In the genomic region with DNA sequence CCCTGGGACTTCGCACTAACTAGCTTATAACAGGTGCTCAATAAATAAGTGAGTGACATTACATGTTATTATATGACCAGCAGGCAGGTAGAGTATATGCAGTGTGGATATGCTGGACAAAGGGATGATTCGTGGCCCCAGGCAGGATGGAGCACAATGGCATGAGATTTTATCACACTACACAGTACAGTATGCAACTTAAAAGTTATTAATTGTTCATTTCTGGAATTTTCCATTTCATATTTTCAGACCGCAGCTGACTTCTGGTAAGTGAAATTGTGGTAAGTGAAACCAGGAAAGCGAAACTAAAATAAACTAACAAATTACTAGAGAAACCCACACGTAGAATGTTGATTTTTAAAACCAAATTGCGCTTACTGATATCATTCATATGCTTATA, we compare ENCODE assay signal across 12 cellular contexts. TPM values are rescaled to one million over a fixed set of nuclear protein-coding genes. Genes with fewer than 3 reads are reported as not detected.
DNase-seq lines count a peak whose midpoint lies in the region; ATAC-seq and TF ChIP-seq lines count a peak whose summit lies in the region.
"Had no signal": no experiment of that assay in that cellular context is flagged by ENCODE, and none has a peak within 500 bp of the region (broad histone marks: within the 10 kb centered on the region; RNA-seq: fewer than 3 reads in every experiment).

No MANE protein-coding gene starts in this region.

- peak overlapping the region; percentile 46 for H3K27ac ChIP-seq in CD8-positive, alpha-beta T cell (ENCODE audit: low read depth, low read length)

- peaks cover 39% of the 10 kb centered on the region for H3K79me2 ChIP-seq in Loucy (ENCODE audit: insufficient read depth, low read length)

- CTCF ChIA-PET in CD8-positive, alpha-beta T cell (lab: Charles Lee), result interaction anchor here (0.8 to 2.8 kb wide), 2 partner anchors 15 to 407 kb away, joined by 4 to 14 read pairs; no protein-coding TSS in a partner anchor

- peak overlapping the region; percentile 64 for H3K4me3 ChIP-seq in CD8-positive, alpha-beta T cell (ENCODE audit: low read depth, low read length)
- H3K4me3 ChIP-seq in Loucy (ENCODE audit: low read length, poor library complexity, severe bottlenecking), result peak overlapping the region; percentile 89

- POLR2A ChIA-PET in CD8-positive, alpha-beta T cell (lab: Charles Lee), result interaction anchor here (1.0 kb wide), 1 partner anchor 27 kb away, joined by 4 read pairs; no protein-coding TSS in a partner anchor

- H3K9me2 ChIP-seq in Loucy (replicated peaks; ENCODE audit: low read depth, low read length), result no peaks in the 10 kb centered on the region

- H3K36me3 ChIP-seq in CD8-positive, alpha-beta T cell (ENCODE audit: insufficient read depth, low read length), result no peaks in the 10 kb centered on the region
- no peaks in the 10 kb centered on the region; the same call in 1 of the 2 replicates for H3K36me3 ChIP-seq in Loucy (ENCODE audit: insufficient read depth, low read length)

- H3K27me3 Mint-ChIP-seq in CD8-positive, alpha-beta T cell (ENCODE audit: low read depth), result no peaks in the 10 kb centered on the region
- no peaks in the 10 kb centered on the region for H3K27me3 Mint-ChIP-seq in naive B cell
- H3K27me3 Mint-ChIP-seq: progenitor cell of endocrine pancreas had no signal

- H3K4me3 Mint-ChIP-seq in CD8-positive, alpha-beta T cell, result peak overlapping the region; percentile 97
- peak overlapping the region; percentile 79 to 96 (median 88) for H3K4me3 Mint-ChIP-seq in naive B cell

- peak in 3 of 7 experiments; percentile 12 to 27 (median 25) for DNase-seq in CD8-positive, alpha-beta T cell
- peak; percentile 16 for DNase-seq in activated naive CD4-positive, alpha-beta T cell treated with anti-CD3 and anti-CD28 coated beads, Interleukin-2, amount 50 U/mL, for 16 hours
- DNase-seq in naive B cell (no peak), DMS79 treated with DMSO at 0.1 percent for 48 hours (lab: John Stamatoyannopoulos, UW) (no peak)
- DNase-seq: aorta, islet precursor cell, NCI-H1048 had no signal

- no peak overlapping the region for H2AFZ ChIP-seq in Loucy (ENCODE audit: low read length)

- H4K20me1 ChIP-seq in Loucy (ENCODE audit: insufficient read depth, low read length, poor library complexity, severe bottlenecking), result peaks cover 12% of the 10 kb centered on the region

- H3K9ac ChIP-seq in Loucy (ENCODE audit: low read depth, low read length, poor library complexity, severe bottlenecking), result peak overlapping the region; percentile 85

- no peaks in the 10 kb centered on the region for H3K27me3 ChIP-seq in CD8-positive, alpha-beta T cell (ENCODE audit: insufficient read depth, low read length)
- no peaks in the 10 kb centered on the region for H3K27me3 ChIP-seq in Loucy (ENCODE audit: insufficient read depth, low read length, poor library complexity, severe bottlenecking)

- peaks cover 10% of the 10 kb centered on the region for H3K9me3 Mint-ChIP-seq in CD8-positive, alpha-beta T cell
- peaks cover 7 to 15% (median 11%) of the 10 kb centered on the region in 7 donors for H3K9me3 Mint-ChIP-seq in naive B cell

- peaks cover 45% of the 10 kb centered on the region for H3K4me1 ChIP-seq in CD8-positive, alpha-beta T cell (ENCODE audit: insufficient read depth, low read length)
- H3K4me1 ChIP-seq in Loucy (ENCODE audit: insufficient read depth, low read length, poor library complexity, severe bottlenecking), result peaks cover 30% of the 10 kb centered on the region

- intact Hi-C loops in CD8-positive, alpha-beta T cell (cut with DNase I, micrococcal nuclease), result loop anchor here (5.0 kb wide), 5 partner anchors 33 to 1058 kb away; a partner anchor contains a TSS

- peaks cover 58% of the 10 kb centered on the region for H3K4me1 Mint-ChIP-seq in CD8-positive, alpha-beta T cell (ENCODE audit: low read depth)
- peaks cover 42 to 54% (median 48%) of the 10 kb centered on the region in 3 donors for H3K4me1 Mint-ChIP-seq in naive B cell

- H3K27ac Mint-ChIP-seq in CD8-positive, alpha-beta T cell, result peak overlapping the region; percentile 88
- H3K27ac Mint-ChIP-seq in naive B cell, result peak overlapping the region; percentile 76 to 91 (median 86)
- H3K27ac Mint-ChIP-seq: progenitor cell of endocrine pancreas had no signal

- H3K9me3 ChIP-seq in CD8-positive, alpha-beta T cell (ENCODE audit: low read length), result no peaks in the 10 kb centered on the region
- peaks cover 13% of the 10 kb centered on the region for H3K9me3 ChIP-seq in Loucy (ENCODE audit: insufficient read depth, low read depth, low read length)

- no peaks in the 10 kb centered on the region for H3F3A ChIP-seq in Loucy (ENCODE audit: low read depth)

- peak overlapping the region; percentile 99 for H3K4me2 ChIP-seq in Loucy (ENCODE audit: low read depth, low read length, poor library complexity, severe bottlenecking)

- peaks cover 40% of the 10 kb centered on the region for H3K36me3 Mint-ChIP-seq in CD8-positive, alpha-beta T cell
- H3K36me3 Mint-ChIP-seq in naive B cell, result peaks cover 17 to 23% of the 10 kb centered on the region in 2 donors

- ATAC-seq in CD8-positive, alpha-beta T cell, result no peak
- no peak for ATAC-seq in naive B cell (ENCODE audit: low read depth in 2 of 2)
- no peak for ATAC-seq in GM21367 (IDR thresholded peaks at IDR 0.05; ENCODE audit: unreplicated experiment)
- no peak for ATAC-seq in HG03175 (IDR thresholded peaks at IDR 0.05; ENCODE audit: unreplicated experiment)
- ATAC-seq in HG03439 (IDR thresholded peaks at IDR 0.05; ENCODE audit: unreplicated experiment), result no peak

- TF ChIP-seq CTCF in CD8-positive, alpha-beta T cell (IDR thresholded peaks at IDR 0.05), result no peak
- no peak for TF ChIP-seq CTCF in Loucy (conservative IDR thresholded peaks at IDR 0.05; ENCODE audit: low read length)

RNA-seq across cellular contexts. Expression of a gene that starts 3.3 kb away (rescaled TPM):
- 10 to 100 TPM; 11.5 to 11.8 TPM for total RNA-seq in CD8-positive, alpha-beta T cell
- 10 to 100 TPM in 1 of 6 donors, 1 to 10 TPM in 5; 6.5 to 10.5 (median 8.7) TPM for polyA plus RNA-seq in naive B cell (ENCODE audit: low read depth in 6 of 6)
